ENCODE assay signal across 38 cellular contexts in genomic region chr21:18253252-18253651, GRCh38. TPM values are rescaled to one million over a fixed set of nuclear protein-coding genes. Genes with fewer than 3 reads are reported as not detected.
"Had no signal": no experiment of that assay in that cellular context is flagged by ENCODE, and none has a peak within 500 bp of the region (broad histone marks: within the 10 kb centered on the region; RNA-seq: fewer than 3 reads in every experiment).

No MANE protein-coding gene starts in this region.

- H3K4me1 ChIP-seq: ascending aorta, body of pancreas, breast epithelium had no signal

- H3K27me3 ChIP-seq: ascending aorta, body of pancreas, breast epithelium, MG63 had no signal

- H3K27ac ChIP-seq: ascending aorta, body of pancreas, breast epithelium, PC-9, RWPE1, SJCRH30, SK-N-MC, WERI-Rb-1 had no signal

- H2AFZ ChIP-seq: PC-9 had no signal

- H3K9me3 ChIP-seq: ascending aorta, body of pancreas, breast epithelium, MG63, SJCRH30 had no signal

- DNase-seq: activated CD4-positive, alpha-beta memory T cell treated with anti-CD3 and anti-CD28 coated beads, Interleukin-2, amount 10 ng/mL, durations not matched to agents 7 days and 5 days; activated CD4-positive, alpha-beta T cell treated with anti-CD3 and anti-CD28 coated beads for 1 hour; activated CD4-positive, alpha-beta T cell treated with anti-CD3 and anti-CD28 coated beads for 48 hours; activated CD4-positive, CD25-positive, alpha-beta regulatory T cell; activated effector memory CD4-positive, alpha-beta T cell treated with anti-CD3 and anti-CD28 coated beads, Interleukin-2, amount 50 U/mL, for 16 hours; activated naive CD4-positive, alpha-beta T cell; activated naive CD4-positive, alpha-beta T cell treated with anti-CD3 and anti-CD28 coated beads, Interleukin-2, amount 50 U/mL, for 16 hours; activated naive CD8-positive, alpha-beta T cell treated with anti-CD3 and anti-CD28 coated beads for 36 hours; activated T-cell treated with anti-CD3 and anti-CD28 coated beads, Interleukin-2, amount 50 U/mL, for 1 hour; activated T-cell treated with anti-CD3 and anti-CD28 coated beads, Interleukin-2, amount 50 U/mL, for 72 hours; amygdala; body of pancreas; IMR-90; Karpas-422; MG63; NCI-H1048; NCI-H1105 treated with DMSO at 0.1 percent for 48 hours; NCI-H1436; NCI-H1694; NCI-H1930; NCI-H345; NCI-H510A; NCI-H526; NCI-H748 treated with DMSO at 0.1 percent for 48 hours; PC-9; SHP77; T1000; WERI-Rb-1 had no signal

- H3K4me3 ChIP-seq: ascending aorta, body of pancreas, breast epithelium, K562, MG63, PC-9, SJCRH30 had no signal

- H3K36me3 ChIP-seq: ascending aorta, breast epithelium, MG63, SJCRH30, WERI-Rb-1 had no signal

- H3K4me2 ChIP-seq: PC-9 had no signal

- ATAC-seq: activated T-cell treated with anti-CD3 and anti-CD28 coated beads, Interleukin-2, amount 50 U/mL, for 72 hours; activated T-helper 17 cell treated with anti-CD3 and anti-CD28 coated beads, Interleukin-2, amount 50 U/mL, for 72 hours; body of pancreas; K562 had no signal

RNA-seq across cellular contexts. Expression of gene CHODL, which starts 8.6 kb away (rescaled TPM):
- total RNA-seq: ascending aorta; K562; OCI-LY7; SJCRH30; T-helper 1 cell treated with Interleukin-12 subunit alpha and Interleukin-12 subunit beta and Interleukin-4 antibody, amounts not matched to agents 30 ng/mL and 1 ng/mL, for 36 hours; T-helper 2 cell treated with Interferon-gamma antibody and Interleukin-4, amounts not matched to agents 100 ng/mL and 5 ng/mL, for 36 hours had no signal
- polyA plus RNA-seq: IMR-90, K562 had no signal
